ENCODE assay signal across 8 cellular contexts in genomic region chr5:38783011-38783551, GRCh38.
DNase-seq lines count a peak whose midpoint lies in the region; ATAC-seq and TF ChIP-seq lines count a peak whose summit lies in the region.

No MANE protein-coding gene starts in this region.

- H3K4me2 ChIP-seq in GM23248 (ENCODE audit: unreplicated experiment), result peak overlapping the region; percentile 52

- peak; percentile 18 for TF ChIP-seq CTCF in fibroblast of mammary gland (conservative IDR thresholded peaks at IDR 0.05; ENCODE audit: control insufficient read depth, insufficient read depth, low read depth, low read length)

- no peaks in the 10 kb centered on the region for H3K79me2 ChIP-seq in GM23248 (ENCODE audit: insufficient read depth)

- in situ Hi-C loops in GM23248 (cut with MboI), result no loop called here

- H3K4me3 ChIP-seq in GM23248 (no peak overlapping the region), fibroblast of mammary gland (ENCODE audit: control insufficient read depth, low read depth, low read length) (no peak overlapping the region)

- no peaks in the 10 kb centered on the region for H3K9me2 ChIP-seq in GM23248 (ENCODE audit: insufficient read depth)

- no peaks in the 10 kb centered on the region for H3K27me3 ChIP-seq in GM23248 (replicated peaks; ENCODE audit: insufficient read depth)

- no peaks in the 10 kb centered on the region for H4K20me1 ChIP-seq in GM23248 (ENCODE audit: insufficient read depth)

- peaks cover 24% of the 10 kb centered on the region for H3F3A ChIP-seq in GM23248 (ENCODE audit: insufficient read depth)

- H3K36me3 ChIP-seq in GM23248 (ENCODE audit: low read depth), result no peaks in the 10 kb centered on the region

- ATAC-seq in GM19395 (IDR thresholded peaks at IDR 0.05; ENCODE audit: unreplicated experiment), result no peak
- no peak for ATAC-seq in HG02885 (IDR thresholded peaks at IDR 0.05; ENCODE audit: poor library complexity, unreplicated experiment)

- H3K9me3 ChIP-seq in GM23248 (ENCODE audit: low read depth), result no peaks in the 10 kb centered on the region

- peak overlapping the region; percentile 20; the same call in 1 of the 2 replicates for H2AFZ ChIP-seq in GM23248

- WGBS in GM23248 (ENCODE audit: low coverage in 1 of 2, low lambda C conversion rate in 2 of 2, missing lambda C conversion rate in 2 of 2), 2 experiments, result 3 to 5% methylated on average over 2 of the region's 2 CpGs

- DNase-seq in GM23248 (peak; percentile 91), NCI-H774 (lab: John Stamatoyannopoulos, UW) (peak; percentile 80), fibroblast of mammary gland (ENCODE audit: low read depth) (peak; percentile 96), retina (peak; percentile 36), T-helper 9 cell (no peak), 8988T (no peak)

- H3K27ac ChIP-seq in GM23248, result peak overlapping the region; percentile 49

- peaks cover 25% of the 10 kb centered on the region for H3K4me1 ChIP-seq in GM23248 (ENCODE audit: insufficient read depth)

- H3K9ac ChIP-seq in GM23248, result peak overlapping the region; percentile 12; the same call in 1 of the 2 replicates

Comparison
In these comparisons a context has a peak if more than half of its experiments do, and no peak if none do; other contexts are left out.
1. DNase-seq: peak in GM23248 (single experiment), NCI-H774 (single experiment), fibroblast of mammary gland (single experiment) and retina (single experiment); none in T-helper 9 cell (single experiment) and 8988T (single experiment).